ENCODE assay signal across 11 cellular contexts in the genomic region with DNA sequence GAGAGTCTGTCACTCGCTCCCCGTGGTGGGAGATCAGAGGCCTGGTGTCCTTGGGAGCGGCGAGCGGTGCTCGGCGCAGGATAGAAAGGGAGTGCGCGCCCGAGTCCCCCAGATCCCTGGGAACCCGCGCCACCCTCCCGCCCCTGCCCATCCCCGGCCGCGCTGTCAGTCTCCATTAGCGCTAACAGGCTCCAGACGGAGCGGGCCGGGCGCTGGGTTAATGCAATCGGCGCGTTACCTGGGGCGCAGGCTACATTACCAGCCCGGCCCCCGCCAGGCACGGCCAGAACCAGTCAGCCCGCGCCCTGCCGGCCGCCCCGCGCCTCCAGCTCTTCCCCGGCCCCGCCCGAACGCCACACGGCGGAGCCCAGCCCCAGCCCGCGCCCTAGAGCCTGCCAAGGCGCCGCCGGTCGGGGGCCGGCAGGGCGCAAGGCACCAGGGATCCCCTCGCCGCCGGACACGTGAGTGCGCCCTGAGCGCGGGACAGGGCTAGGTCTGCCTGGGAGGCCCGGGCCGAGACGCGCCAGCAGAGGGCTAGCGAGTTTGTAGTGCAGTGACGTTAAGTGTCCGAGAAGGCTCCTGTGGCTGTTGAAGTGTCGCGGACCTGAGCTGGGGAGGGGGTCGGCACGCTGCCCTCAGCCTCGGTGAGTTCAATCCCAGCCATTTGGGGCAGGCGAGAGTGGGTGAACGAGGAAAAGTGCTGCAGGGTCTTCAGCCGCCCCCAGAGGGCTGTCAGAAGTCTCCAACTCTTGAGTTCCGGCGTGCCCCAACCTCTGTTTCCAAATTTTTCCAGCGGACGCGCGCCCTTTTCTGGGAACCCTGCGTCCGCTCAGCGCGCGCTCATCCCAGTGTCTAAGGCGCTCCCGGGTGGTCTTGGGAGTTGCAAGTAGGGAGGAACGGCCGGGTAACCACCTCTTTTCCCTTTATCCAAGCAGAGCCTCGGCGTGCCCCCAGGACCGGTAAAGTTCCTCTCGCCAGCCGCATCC. TPM values are rescaled to one million over a fixed set of nuclear protein-coding genes. Genes with fewer than 3 reads are reported as not detected.
DNase-seq lines count a peak whose midpoint lies in the region; TF ChIP-seq lines count a peak whose summit lies in the region.
"Had no signal": no experiment of that assay in that cellular context is flagged by ENCODE, and none has a peak within 500 bp of the region (broad histone marks: within the 10 kb centered on the region; RNA-seq: fewer than 3 reads in every experiment).

TSS of gene SLC6A2 (plus strand) at position 280 of the 986 bp plus-strand sequence. CDS start 707 bp downstream, outside the sequence.

- H3K4me1 ChIP-seq in HUES48 (ENCODE audit: control insufficient read depth, insufficient read depth, low read length) (peaks cover 4% of the 10 kb centered on the region; the same call in 1 of the 2 replicates), smooth muscle cell (ENCODE audit: low read depth) (no peaks in the 10 kb centered on the region)

- H3K4me3 ChIP-seq in HUES48 (ENCODE audit: low read depth, low read length) (peak within 1 kb of the TSS; percentile 62), iPS-18c (ENCODE audit: insufficient read depth, low read depth, low read length) (peak within 1 kb of the TSS; percentile 61), smooth muscle cell (peak within 1 kb of the TSS; percentile 32)

- H3K27ac ChIP-seq in HUES48 (ENCODE audit: low read depth, low read length) (no peak within 1 kb of the TSS), smooth muscle cell (ENCODE audit: low read depth) (no peak within 1 kb of the TSS)
- H3K27ac ChIP-seq: KMS-11 had no signal

- peak; percentile 3 for TF ChIP-seq CTCF in smooth muscle cell (IDR thresholded peaks at IDR 0.05; ENCODE audit: borderline replicate concordance, insufficient read depth, poor library complexity, severe bottlenecking)

- H3K79me2 ChIP-seq in smooth muscle cell (ENCODE audit: low read depth): no peaks in the 10 kb centered on the region

- no peak within 1 kb of the TSS for H2AFZ ChIP-seq in smooth muscle cell (ENCODE audit: low read depth)

- H3K9ac ChIP-seq in HUES48 (ENCODE audit: low read depth, low read length) (0 out of 2 replicates have a peak within 1 kb of the TSS, but pooled peaks have one; percentile 35), smooth muscle cell (ENCODE audit: low read depth) (no peak within 1 kb of the TSS)
- H3K9ac ChIP-seq: KMS-11 had no signal

- H3K9me3 ChIP-seq in HUES48 (ENCODE audit: control insufficient read depth, insufficient read depth, low read length) (0 out of 2 replicates have a peak, but pooled peaks cover 3% of the 10 kb centered on the region), iPS-18c (ENCODE audit: control insufficient read depth, insufficient read depth, low read length) (peaks cover 2% of the 10 kb centered on the region), smooth muscle cell (replicated peaks; ENCODE audit: low read depth) (no peaks in the 10 kb centered on the region)

- DNase-seq in dermis blood vessel endothelial cell: peak; percentile 54
- no peak for DNase-seq in smooth muscle cell (lab: John Stamatoyannopoulos, UW; ENCODE audit: unreplicated experiment)
- DNase-seq in NCI-H1092 (lab: John Stamatoyannopoulos, UW): no peak
- DNase-seq in effector CD4-positive, alpha-beta T cell: no peak
- no peak for DNase-seq in activated effector memory CD4-positive, alpha-beta T cell treated with Interleukin-2 at 50 U/mL for 16 hours
- no peak for DNase-seq in stimulated activated CD4-positive, alpha-beta T cell treated with anti-CD3 and anti-CD28 coated beads, Interleukin-2, amount 100 ng/mL, for 48 hours
- DNase-seq: naive thymus-derived CD4-positive, alpha-beta T cell; NCI-H526 had no signal

- peaks cover 88% of the 10 kb centered on the region for H3K27me3 ChIP-seq in HUES48 (ENCODE audit: control insufficient read depth, insufficient read depth, low read length)
- peaks cover 94% of the 10 kb centered on the region for H3K27me3 ChIP-seq in smooth muscle cell (ENCODE audit: low read depth)

- H3K36me3 ChIP-seq in HUES48 (ENCODE audit: control insufficient read depth, insufficient read depth, low read length): no peaks in the 10 kb centered on the region
- H3K36me3 ChIP-seq in smooth muscle cell (ENCODE audit: low read depth): no peaks in the 10 kb centered on the region

- no peaks in the 10 kb centered on the region for H4K20me1 ChIP-seq in smooth muscle cell (ENCODE audit: low read depth)

- WGBS in smooth muscle cell (ENCODE audit: low lambda C conversion rate): 3% methylated on average over 65 of the region's 90 CpGs

- H3K4me2 ChIP-seq in smooth muscle cell: peak within 1 kb of the TSS; percentile 75
- H3K4me2 ChIP-seq: KMS-11 had no signal

- H3F3A ChIP-seq in smooth muscle cell (ENCODE audit: low read depth): no peaks in the 10 kb centered on the region

RNA-seq across cellular contexts. Expression of gene SLC6A2, which starts in this region (rescaled TPM):
- total RNA-seq in dermis blood vessel endothelial cell (not detected in 2 replicates), smooth muscle cell (0.22 and 1.2 TPM in 2 replicates)
- 0.33 TPM in 1 of 2 replicates, not detected in the other for polyA plus RNA-seq in smooth muscle cell
- total RNA-seq: naive thymus-derived CD4-positive, alpha-beta T cell had no signal
- polyA plus RNA-seq: naive thymus-derived CD4-positive, alpha-beta T cell had no signal

Comparison
In these comparisons a context has a peak if more than half of its experiments do, and no peak if none do; other contexts are left out.
1. Peak in DNase-seq in dermis blood vessel endothelial cell; RNA of the gene not detected or under 1 TPM.